ENCODE assay signal across 9 cellular contexts in genomic region chr11:63212742-63213141, GRCh38. TPM values are rescaled to one million over a fixed set of nuclear protein-coding genes. Genes with fewer than 3 reads are reported as not detected.
A peak's percentile ranks its signal among the peaks of the same experiment; 100 is the strongest.
DNase-seq lines count a peak whose midpoint lies in the region; ATAC-seq, FAIRE-seq and TF ChIP-seq lines count a peak whose summit lies in the region.
"Had no signal": no experiment of that assay in that cellular context is flagged by ENCODE, and none has a peak within 500 bp of the region (broad histone marks: within the 10 kb centered on the region; RNA-seq: fewer than 3 reads in every experiment).

No MANE protein-coding gene starts in this region.

- no peak overlapping the region for H2BK5ac ChIP-seq in H1 (ENCODE audit: low read depth, low read length)

- no peaks in the 10 kb centered on the region for H4K20me1 ChIP-seq in H1 (replicated peaks in 1 of 2; ENCODE audit: control insufficient read depth in 1 of 2, insufficient read depth in 2 of 2, low read length in 2 of 2)

- H3K9me3 Mint-ChIP-seq in natural killer cell (no peaks in the 10 kb centered on the region), progenitor cell of endocrine pancreas (ENCODE audit: low read depth) (peaks cover 18% of the 10 kb centered on the region)
- no peaks in the 10 kb centered on the region for H3K9me3 Mint-ChIP-seq in natural killer cell treated with Interleukin-12 subunit alpha and Interleukin-12 subunit beta and Interleukin-15 and Interleukin-18, amount 100 ng/mL, for 72 hours
- H3K9me3 Mint-ChIP-seq: dendritic cell treated with granulocyte-macrophage colony-stimulating factor and Interleukin-4, amounts not matched to agents 40 ng/mL and 50 ng/mL, for 4 days had no signal

- H3K4me1 ChIP-seq in H1 (replicated peaks in 1 of 4; ENCODE audit: control insufficient read depth in 3 of 4, insufficient read depth in 4 of 4, low read length in 3 of 4) = no peaks in the 10 kb centered on the region

- no peak overlapping the region for H2BK20ac ChIP-seq in H1 (ENCODE audit: low read length)

- no peak overlapping the region for H3K18ac ChIP-seq in H1 (ENCODE audit: extremely low read depth, low read length)

- no peaks in the 10 kb centered on the region for H3K23me2 ChIP-seq in H1 (ENCODE audit: low read depth, low read length)

- H2BK15ac ChIP-seq in H1 (ENCODE audit: low read length) = no peak overlapping the region

- no peak overlapping the region for H4K91ac ChIP-seq in H1 (replicated peaks; ENCODE audit: insufficient read length, low read length)

- peak; percentile 74 to 76 for TF ChIP-seq RAD21 in H1 (IDR thresholded peaks at IDR 0.05 in 1 of 2, conservative IDR thresholded peaks at IDR 0.05 in 1 of 2; ENCODE audit: low read depth in 2 of 2, low read length in 2 of 2)

- CTCF ChIA-PET in H1 (lab: Charles Lee; ENCODE audit: partially characterized antibody) = interaction anchor here (0.6 to 2.4 kb wide), 38 partner anchors 9 to 699 kb away, joined by 3 to 30 read pairs (median 4); no protein-coding TSS in a partner anchor

- WGBS in H1 (ENCODE audit: extremely low coverage in 1 of 2, insufficient coverage in 1 of 2, insufficient read length in 1 of 2, insufficient replicate concordance in 2 of 2, low coverage in 1 of 2, low lambda C conversion rate in 2 of 2, missing lambda C conversion rate in 1 of 2), 2 experiments = 11% methylated on average over 2 of the region's 2 CpGs; no CpG with 5 or more reads in 1 of the 2 experiments

- no peaks in the 10 kb centered on the region for H3K79me1 ChIP-seq in H1 (ENCODE audit: low read depth, low read length)

- no peak overlapping the region for H3K4me2 ChIP-seq in H1 (ENCODE audit: insufficient read depth in 1 of 2, low read depth in 2 of 2, low read length in 2 of 2)

- no peak for TF ChIP-seq EP300 in H1 (IDR thresholded peaks at IDR 0.05; ENCODE audit: borderline replicate concordance in 1 of 2, low read depth in 2 of 2, low read length in 2 of 2)

- H3K4me3 Mint-ChIP-seq in natural killer cell (no peak overlapping the region), progenitor cell of endocrine pancreas (ENCODE audit: low read depth) (no peak overlapping the region)
- H3K4me3 Mint-ChIP-seq in natural killer cell treated with Interleukin-12 subunit alpha and Interleukin-12 subunit beta and Interleukin-15 and Interleukin-18, amount 100 ng/mL, for 72 hours = no peak overlapping the region
- H3K4me3 Mint-ChIP-seq: dendritic cell treated with granulocyte-macrophage colony-stimulating factor and Interleukin-4, amounts not matched to agents 40 ng/mL and 50 ng/mL, for 4 days had no signal

- ATAC-seq in natural killer cell = no peak
- ATAC-seq in natural killer cell treated with Interleukin-12 subunit alpha and Interleukin-12 subunit beta and Interleukin-15 and Interleukin-18, amount 100 ng/mL, for 72 hours = no peak
- no peak for ATAC-seq in HG03025 (IDR thresholded peaks at IDR 0.05; ENCODE audit: low FRiP score, unreplicated experiment)
- no peak for ATAC-seq in GM21526 (IDR thresholded peaks at IDR 0.05; ENCODE audit: low FRiP score, unreplicated experiment)

- no peak overlapping the region for H4K8ac ChIP-seq in H1 (ENCODE audit: extremely low read depth, insufficient read depth, low read length)

- intact Hi-C loops in natural killer cell (cut with micrococcal nuclease) = loop anchor here (5.0 kb wide), 1 partner anchor 305 kb away; no protein-coding TSS in a partner anchor

- no peak overlapping the region for H3K27ac Mint-ChIP-seq in natural killer cell
- H3K27ac Mint-ChIP-seq in natural killer cell treated with Interleukin-12 subunit alpha and Interleukin-12 subunit beta and Interleukin-15 and Interleukin-18, amount 100 ng/mL, for 72 hours = no peak overlapping the region
- peak overlapping the region; percentile 77 for H3K27ac Mint-ChIP-seq in progenitor cell of endocrine pancreas
- H3K27ac Mint-ChIP-seq: dendritic cell treated with granulocyte-macrophage colony-stimulating factor and Interleukin-4, amounts not matched to agents 40 ng/mL and 50 ng/mL, for 4 days had no signal

- POLR2A ChIA-PET in H1 (lab: Charles Lee; ENCODE audit: partially characterized antibody) = interaction anchor here (0.6 kb wide), 1 partner anchor 141 kb away, joined by 4 read pairs; no protein-coding TSS in a partner anchor

- FAIRE-seq in H1 (lab: Jason Lieb, UNC) = peak; percentile 60

- no peak overlapping the region for H2AK5ac ChIP-seq in H1 (ENCODE audit: low read depth, low read length)

- no peak overlapping the region for H3K9ac ChIP-seq in H1 (replicated peaks in 1 of 4; ENCODE audit: extremely low read depth in 1 of 4, low read depth in 3 of 4, low read length in 3 of 4)

- no peak overlapping the region for H3K23ac ChIP-seq in H1 (ENCODE audit: insufficient read length)

- H3K27me3 ChIP-seq in H1 (replicated peaks in 1 of 4; ENCODE audit: control insufficient read depth in 3 of 4, extremely low read depth in 1 of 4, insufficient read depth in 3 of 4, low read length in 3 of 4) = no peaks in the 10 kb centered on the region

- TF ChIP-seq CTCF in natural killer cell (IDR thresholded peaks at IDR 0.05) (peak; percentile 42), H1 (IDR thresholded peaks at IDR 0.05; ENCODE audit: control extremely low read depth in 1 of 3, insufficient read depth in 1 of 3, low read depth in 1 of 3, low read length in 3 of 3) (peak in 2 of 3 experiments; percentile 41 to 56; a peak in 3 of 4 replicates), progenitor cell of endocrine pancreas (IDR thresholded peaks at IDR 0.05; ENCODE audit: unreplicated experiment) (peak; percentile 57)

- H3K36me3 Mint-ChIP-seq in natural killer cell (no peaks in the 10 kb centered on the region), progenitor cell of endocrine pancreas (ENCODE audit: insufficient read depth) (peaks cover 8% of the 10 kb centered on the region)
- no peaks in the 10 kb centered on the region for H3K36me3 Mint-ChIP-seq in natural killer cell treated with Interleukin-12 subunit alpha and Interleukin-12 subunit beta and Interleukin-15 and Interleukin-18, amount 100 ng/mL, for 72 hours

- peaks cover 6 to 10% of the 10 kb centered on the region in 2 experiments; a peak in 3 of 4 replicates for H3K9me3 ChIP-seq in H1 (ENCODE audit: insufficient read depth in 2 of 2, low read depth in 1 of 2, low read length in 1 of 2)

- H3K27ac ChIP-seq in H1 (ENCODE audit: low read depth, low read length) = no peak overlapping the region

- H3K4ac ChIP-seq in H1 (replicated peaks; ENCODE audit: insufficient read length, low read depth, low read length) = no peak overlapping the region

- H3K27me3 Mint-ChIP-seq in natural killer cell (ENCODE audit: low read depth in 2 of 2) = peaks cover 10 to 31% of the 10 kb centered on the region in 2 donors
- H3K27me3 Mint-ChIP-seq in natural killer cell treated with Interleukin-12 subunit alpha and Interleukin-12 subunit beta and Interleukin-15 and Interleukin-18, amount 100 ng/mL, for 72 hours = peaks cover 26 to 27% of the 10 kb centered on the region in 2 donors
- no peaks in the 10 kb centered on the region for H3K27me3 Mint-ChIP-seq in progenitor cell of endocrine pancreas

- no peaks in the 10 kb centered on the region for H3K79me2 ChIP-seq in H1 (ENCODE audit: control insufficient read depth in 1 of 2, insufficient read depth in 2 of 2, low read length in 2 of 2)

- no peak overlapping the region for H4K5ac ChIP-seq in H1 (ENCODE audit: insufficient read length, low read depth, low read length)

- no peak overlapping the region for H3K4me3 ChIP-seq in H1 (ENCODE audit: extremely low read depth in 1 of 4, insufficient read depth in 2 of 4, low read depth in 3 of 4, low read length in 4 of 4)

- no peak for DNase-seq in natural killer cell
- DNase-seq in natural killer cell treated with Interleukin-12 subunit alpha and Interleukin-12 subunit beta and Interleukin-15 and Interleukin-18, amount 100 ng/mL, for 72 hours (ENCODE audit: low spot score) = no peak
- peak; percentile 15 for DNase-seq in NCI-H460 (ENCODE audit: extremely low read depth, low read depth)
- no peak for DNase-seq in H1 (ENCODE audit: low read depth in 1 of 2, low spot score in 2 of 2)
- no peak for DNase-seq in progenitor cell of endocrine pancreas (ENCODE audit: low spot score, unreplicated experiment)
- no peak for DNase-seq in islet precursor cell

- H2BK12ac ChIP-seq in H1 (ENCODE audit: low read depth, low read length) = no peak overlapping the region

- no peak overlapping the region for H2AFZ ChIP-seq in H1 (ENCODE audit: low read length)

- no peak overlapping the region for H3K56ac ChIP-seq in H1 (replicated peaks; ENCODE audit: insufficient read length, low read depth, low read length)

- H2BK120ac ChIP-seq in H1 (replicated peaks; ENCODE audit: low read depth, low read length) = no peak overlapping the region

- no peak for TF ChIP-seq POLR2A in H1 (IDR thresholded peaks at IDR 0.05; ENCODE audit: control extremely low read depth in 1 of 2, low read depth in 2 of 2, low read length in 2 of 2)

- H3K14ac ChIP-seq in H1 (ENCODE audit: insufficient read length) = no peak overlapping the region

- H3K36me3 ChIP-seq in H1 (ENCODE audit: control insufficient read depth in 2 of 4, insufficient read depth in 4 of 4, low read length in 3 of 4) = no peaks in the 10 kb centered on the region

- no peaks in the 10 kb centered on the region for H3K4me1 Mint-ChIP-seq in natural killer cell
- peaks cover 0 to 5% of the 10 kb centered on the region in 2 donors for H3K4me1 Mint-ChIP-seq in natural killer cell treated with Interleukin-12 subunit alpha and Interleukin-12 subunit beta and Interleukin-15 and Interleukin-18, amount 100 ng/mL, for 72 hours (ENCODE audit: low read depth in 2 of 2)
- H3K4me1 Mint-ChIP-seq in progenitor cell of endocrine pancreas (ENCODE audit: low read depth) = peaks cover 31% of the 10 kb centered on the region

TF ChIP-seq in H1, 55 proteins besides CTCF, POLR2A, EP300 and RAD21 (continues in another document):
- TF ChIP-seq EZH2 (IDR thresholded peaks at IDR 0.05; ENCODE audit: low read depth, low read length, severe bottlenecking) = no peak
- TF ChIP-seq YY1 (IDR thresholded peaks at IDR 0.05; ENCODE audit: low read depth, low read length) = no peak

RNA-seq across cellular contexts. Expression of gene SLC22A25, which starts 30.7 kb away (rescaled TPM):
- total RNA-seq in natural killer cell (not detected), progenitor cell of endocrine pancreas (not detected in 2 replicates)
- not detected for total RNA-seq in natural killer cell treated with Interleukin-12 subunit alpha and Interleukin-12 subunit beta and Interleukin-15 and Interleukin-18, amount 100 ng/mL, for 72 hours
- not detected in 2 replicates for total RNA-seq in NCI-H460 (2014; rRNA removed; shearing (Covaris generic))
- not detected in 2 replicates for polyA plus RNA-seq in NCI-H460 (2014; cell fraction: nucleus; rRNA removed)
- not detected in 2 replicates for total RNA-seq in H1 (2021; fragmentation: NEBNext Ultra II Directional; extraction: Animal tissue kit (Norgen Biotek cat#: 25700))
- not detected in 2 replicates for polyA plus RNA-seq in H1 (2011; rRNA removed)
- not detected for polyA plus RNA-seq in H1 (2011; cell fraction: cytosol; rRNA removed)
- 0.06 TPM for polyA plus RNA-seq in H1 (2011; cell fraction: nucleus; rRNA removed)
- not detected in 4 replicates for polyA plus RNA-seq in H1 (2012, experiment 1 of 2)
- not detected for polyA plus RNA-seq in H1 (2012, experiment 2 of 2)
- polyA plus RNA-seq in H1 (2013, experiment 1 of 2) = not detected
- polyA plus RNA-seq in H1 (2013, experiment 2 of 2) = not detected
- polyA minus RNA-seq in H1 (2011; rRNA and poly(A)+ RNA removed) = 0.06 TPM in 1 of 2 replicates, not detected in the other
- not detected for polyA minus RNA-seq in H1 (2011; cell fraction: cytosol; rRNA and poly(A)+ RNA removed)
- polyA minus RNA-seq in H1 (2011; cell fraction: nucleus; rRNA and poly(A)+ RNA removed) = not detected
